8 cellular contexts compared by ENCODE assay signal in genomic region chrX:100819534-100819836, GRCh38. TPM values are rescaled to one million over a fixed set of nuclear protein-coding genes. Genes with fewer than 3 reads are reported as not detected.
DNase-seq lines count a peak whose midpoint lies in the region; ATAC-seq, FAIRE-seq and TF ChIP-seq lines count a peak whose summit lies in the region.

No MANE protein-coding gene starts in this region.

- peaks cover 6 to 14% of the 10 kb centered on the region in 2 donors for H3K27me3 Mint-ChIP-seq in CD8-positive, alpha-beta memory T cell
- H3K27me3 Mint-ChIP-seq in osteocyte (ENCODE audit: unreplicated experiment), result peaks cover 11% of the 10 kb centered on the region

- POLR2A ChIA-PET in CD8-positive, alpha-beta memory T cell (lab: Charles Lee), result no interaction called here

- no peaks in the 10 kb centered on the region for H3K4me1 ChIP-seq in CD8-positive, alpha-beta memory T cell (ENCODE audit: insufficient read depth, low read length)
- H3K4me1 ChIP-seq in RWPE2 (ENCODE audit: insufficient read depth, poor library complexity, severe bottlenecking) (peaks cover 3% of the 10 kb centered on the region), esophagus squamous epithelium (peaks cover 0 to 15% (median 0%) of the 10 kb centered on the region in 3 donors)

- peaks cover 0 to 33% (median 4%) of the 10 kb centered on the region in 3 donors for H3K36me3 Mint-ChIP-seq in CD8-positive, alpha-beta memory T cell
- peaks cover 6% of the 10 kb centered on the region for H3K36me3 Mint-ChIP-seq in osteocyte (ENCODE audit: unreplicated experiment)

- no peaks in the 10 kb centered on the region for H3K9me3 ChIP-seq in CD8-positive, alpha-beta memory T cell (ENCODE audit: low read length)
- H3K9me3 ChIP-seq in RWPE2 (ENCODE audit: severe bottlenecking) (no peaks in the 10 kb centered on the region), esophagus squamous epithelium (no peaks in the 10 kb centered on the region)

- H3K27ac Mint-ChIP-seq in CD8-positive, alpha-beta memory T cell, result peak overlapping the region; percentile 4 to 96 (median 93)
- peak overlapping the region; percentile 59 for H3K27ac Mint-ChIP-seq in osteocyte (ENCODE audit: unreplicated experiment)

- ATAC-seq in RWPE2 (ENCODE audit: low read depth) (no peak), GM18907 (IDR thresholded peaks at IDR 0.05; ENCODE audit: unreplicated experiment) (no peak)

- no peak for FAIRE-seq in frontal cortex (lab: Jason Lieb, UNC)

- H3K27ac ChIP-seq in CD8-positive, alpha-beta memory T cell (ENCODE audit: low read depth, low read length), result peak overlapping the region; percentile 89
- H3K27ac ChIP-seq in RWPE2 (ENCODE audit: poor library complexity, severe bottlenecking) (no peak overlapping the region), esophagus squamous epithelium (peak overlapping the region; percentile 53 to 81 (median 59))

- no peaks in the 10 kb centered on the region for H3K27me3 ChIP-seq in CD8-positive, alpha-beta memory T cell (ENCODE audit: insufficient read depth, low read length, poor library complexity, severe bottlenecking)
- H3K27me3 ChIP-seq in RWPE2 (ENCODE audit: insufficient read depth, poor library complexity, severe bottlenecking) (no peaks in the 10 kb centered on the region), esophagus squamous epithelium (no peaks in the 10 kb centered on the region)

- WGBS in esophagus squamous epithelium, 2 donors, result 4 to 54% methylated on average over 5 to 15 of the region's 15 CpGs

- peak overlapping the region; percentile 83 to 91 (median 84) for H3K4me3 Mint-ChIP-seq in CD8-positive, alpha-beta memory T cell
- peak overlapping the region; percentile 78 for H3K4me3 Mint-ChIP-seq in osteocyte (ENCODE audit: unreplicated experiment)

- H3K4me1 Mint-ChIP-seq in CD8-positive, alpha-beta memory T cell, result peaks cover 6 to 15% (median 8%) of the 10 kb centered on the region in 3 donors
- peaks cover 5% of the 10 kb centered on the region for H3K4me1 Mint-ChIP-seq in osteocyte (ENCODE audit: unreplicated experiment)

- H3K36me3 ChIP-seq in CD8-positive, alpha-beta memory T cell (ENCODE audit: insufficient read depth, low read length), result peaks cover 8% of the 10 kb centered on the region
- H3K36me3 ChIP-seq in RWPE2 (ENCODE audit: low read depth), result peaks cover 21% of the 10 kb centered on the region
- H3K36me3 ChIP-seq in esophagus squamous epithelium, result peaks cover 0 to 26% (median 4%) of the 10 kb centered on the region in 3 donors

- intact Hi-C loops in esophagus squamous epithelium (cut with DNase I), result no loop called here

- no peaks in the 10 kb centered on the region for H3K9me3 Mint-ChIP-seq in CD8-positive, alpha-beta memory T cell
- peaks cover 4% of the 10 kb centered on the region for H3K9me3 Mint-ChIP-seq in osteocyte (ENCODE audit: unreplicated experiment)

- no peak for TF ChIP-seq POLR2A in esophagus squamous epithelium (IDR thresholded peaks at IDR 0.05)

- peak overlapping the region; percentile 91 for H3K4me3 ChIP-seq in CD8-positive, alpha-beta memory T cell (ENCODE audit: low read length)
- H3K4me3 ChIP-seq in RWPE2 (ENCODE audit: severe bottlenecking) (peak overlapping the region; percentile 50), esophagus squamous epithelium (peak overlapping the region; percentile 51 to 68 (median 62))

- no peak for DNase-seq in CD8-positive, alpha-beta memory T cell
- DNase-seq in RWPE2 (ENCODE audit: low spot score) (no peak), esophagus squamous epithelium (lab: John Stamatoyannopoulos, UW) (no peak), osteocyte (ENCODE audit: extremely low spot score, unreplicated experiment) (no peak), frontal cortex (ENCODE audit: low spot score in 2 of 2) (no peak), EL (no peak), germinal center (ENCODE audit: low spot score) (no peak)

- CTCF ChIA-PET in CD8-positive, alpha-beta memory T cell (lab: Charles Lee), result no interaction called here

- no peak for TF ChIP-seq CTCF in RWPE2 (IDR thresholded peaks at IDR 0.05; ENCODE audit: poor library complexity, severe bottlenecking)
- no peak for TF ChIP-seq CTCF in esophagus squamous epithelium (IDR thresholded peaks at IDR 0.05)
- TF ChIP-seq CTCF in osteocyte (IDR thresholded peaks at IDR 0.05), result no peak

RNA-seq across cellular contexts. Expression of gene CSTF2, which starts 0.7 kb away (rescaled TPM):
- 10 to 100 TPM; 55.6 to 59.5 TPM for total RNA-seq in CD8-positive, alpha-beta memory T cell
- polyA plus RNA-seq in CD8-positive, alpha-beta memory T cell, result 13.5 TPM
- total RNA-seq in esophagus squamous epithelium, result 10 to 100 TPM; 19.3 to 34.8 (median 24.9) TPM
- 12.2 and 14.8 TPM in 2 replicates for total RNA-seq in osteocyte
- 13.5 TPM for total RNA-seq in frontal cortex

RNA-seq across cellular contexts. Expression of gene NOX1, which starts 54.7 kb away (rescaled TPM):
- not detected for total RNA-seq in CD8-positive, alpha-beta memory T cell
- not detected for polyA plus RNA-seq in CD8-positive, alpha-beta memory T cell
- total RNA-seq in esophagus squamous epithelium (not detected), osteocyte (not detected in 2 replicates), frontal cortex (not detected)
